Comparison of ENCODE assay signal across 8 cellular contexts in genomic region chr7:22083711-22084289, GRCh38.
DNase-seq lines count a peak whose midpoint lies in the region; ATAC-seq, FAIRE-seq and TF ChIP-seq lines count a peak whose summit lies in the region.

No MANE protein-coding gene starts in this region.

- 40% methylated on average over 10 of the region's 10 CpGs for WGBS in A549 (ENCODE audit: missing lambda C conversion rate)
- 18% methylated on average over 10 of the region's 10 CpGs for WGBS in HepG2 (ENCODE audit: low lambda C conversion rate)

- H3K27ac ChIP-seq in A549 (peak overlapping the region; percentile 52 to 77), HepG2 (ENCODE audit: extremely low read length, insufficient read depth, low read length) (no peak overlapping the region), tibial artery (peak overlapping the region; percentile 68 to 78)

- H3K4me3 ChIP-seq in A549 (peak overlapping the region; percentile 46), astrocyte of the spinal cord (ENCODE audit: low read depth, low read length) (peak overlapping the region; percentile 73), HepG2 (replicated peaks in 1 of 3; ENCODE audit: insufficient read depth in 1 of 3, low read depth in 2 of 3, low read length in 3 of 3) (peak overlapping the region; percentile 38 to 67 (median 51)), tibial artery (peak overlapping the region; percentile 55 to 75)

- peak overlapping the region; percentile 6; the same call in 1 of the 2 replicates for H3K9ac ChIP-seq in HepG2 (ENCODE audit: insufficient read depth, low read depth, low read length)

- TF ChIP-seq POLR2A in A549 (IDR thresholded peaks at IDR 0.05; ENCODE audit: low read length) = no peak
- no peak for TF ChIP-seq POLR2A in HepG2 (IDR thresholded peaks at IDR 0.05; ENCODE audit: insufficient read depth in 1 of 2, low read depth in 2 of 2, low read length in 2 of 2)

- peak overlapping the region; percentile 84 for H3K4me2 ChIP-seq in A549
- peak overlapping the region; percentile 83 for H3K4me2 ChIP-seq in HepG2 (ENCODE audit: low read depth, low read length)

- H3K27me3 ChIP-seq in HepG2 (ENCODE audit: control insufficient read depth in 1 of 2, insufficient read depth in 2 of 2, low read length in 2 of 2) = peaks cover 2 to 31% of the 10 kb centered on the region in 2 experiments; a peak in 4 of 5 replicates
- H3K27me3 ChIP-seq in tibial artery = peaks cover 0 to 6% of the 10 kb centered on the region in 2 donors

- H4K20me1 ChIP-seq in HepG2 (ENCODE audit: insufficient read depth, low read length) = no peaks in the 10 kb centered on the region

- H3K79me2 ChIP-seq in HepG2 (ENCODE audit: insufficient read depth, low read length) = no peaks in the 10 kb centered on the region

- POLR2A ChIA-PET in A549 (lab: Yijun Ruan, JAX) (interaction anchor here (1.0 to 1.2 kb wide), 2 partner anchors 139 to 828 kb away, joined by 3 to 4 read pairs; no protein-coding TSS in a partner anchor), HepG2 (lab: Yijun Ruan, JAX) (no interaction called here)

- DNase-seq in A549 (ENCODE audit: low read depth in 1 of 2, low spot score in 1 of 2) (no peak), astrocyte of the spinal cord (ENCODE audit: low read depth, low spot score) (peak; percentile 10), HepG2 (ENCODE audit: low spot score) (no peak), tibial artery (no peak), cortex of kidney (lab: John Stamatoyannopoulos, UW) (no peak), HPDE6-E6E7 (ENCODE audit: extremely low spot score) (no peak)

- BruUV-seq in HepG2 (replicated peaks; lab: Mats Ljungman, UMichigan) = no TSS peak

- CTCF ChIA-PET in A549 (lab: Yijun Ruan, JAX) (interaction anchor here (0.5 to 3.8 kb wide), 19 partner anchors 9 to 1246 kb away, joined by 3 to 31 read pairs (median 4); no protein-coding TSS in a partner anchor), HepG2 (lab: Yijun Ruan, JAX; ENCODE audit: low intra/inter-chr PET ratio, low total read pairs) (no interaction called here)

- TF ChIP-seq EP300 in A549 (IDR thresholded peaks at IDR 0.05) = no peak
- TF ChIP-seq EP300 in HepG2 (IDR thresholded peaks at IDR 0.05; ENCODE audit: low read depth in 2 of 2, low read length in 2 of 2) = no peak
- no peak for TF ChIP-seq EP300 in HepG2 (CRISPR knock-in tag; IDR thresholded peaks at IDR 0.05; ENCODE audit: borderline replicate concordance)

- peak overlapping the region; percentile 13 for H2AFZ ChIP-seq in HepG2 (ENCODE audit: low read length)

- no peak for TF ChIP-seq RAD21 in A549 (conservative IDR thresholded peaks at IDR 0.05 in 1 of 2, IDR thresholded peaks at IDR 0.05 in 1 of 2)
- TF ChIP-seq RAD21 in HepG2 (CRISPR knock-in tag; IDR thresholded peaks at IDR 0.05) = no peak

- H3K9me3 ChIP-seq in A549 (peaks cover 3% of the 10 kb centered on the region; the same call in 1 of the 3 replicates), HepG2 (ENCODE audit: low read length) (no peaks in the 10 kb centered on the region), tibial artery (no peaks in the 10 kb centered on the region)

- H3K4me1 ChIP-seq in A549 = no peaks in the 10 kb centered on the region
- H3K4me1 ChIP-seq in HepG2 (ENCODE audit: insufficient read depth, low read length) = peaks cover 19% of the 10 kb centered on the region
- peaks cover 0 to 10% (median 4%) of the 10 kb centered on the region in 4 donors for H3K4me1 ChIP-seq in tibial artery

- intact Hi-C loops in HepG2 (cut with micrococcal nuclease; ENCODE audit: unreplicated experiment) (no loop called here), tibial artery (cut with DNase I; ENCODE audit: low total_unique reads) (no loop called here)

- no peaks in the 10 kb centered on the region for H3K36me3 ChIP-seq in HepG2 (replicated peaks in 1 of 2; ENCODE audit: control insufficient read depth in 1 of 2, insufficient read depth in 2 of 2, low read length in 2 of 2)
- no peaks in the 10 kb centered on the region for H3K36me3 ChIP-seq in tibial artery

- ATAC-seq in A549 (no peak), HG02623 (IDR thresholded peaks at IDR 0.05; ENCODE audit: unreplicated experiment) (peak; percentile 0), HepG2 (no peak), HG03521 (IDR thresholded peaks at IDR 0.05; ENCODE audit: unreplicated experiment) (no peak)

- FAIRE-seq in A549 (lab: Jason Lieb, UNC) = no peak
- no peak for FAIRE-seq in HepG2 (lab: Jason Lieb, UNC)

- in situ Hi-C loops in astrocyte of the spinal cord (cut with HindIII; ENCODE audit: low sequenced_read_pairs) = no loop called here
- in situ Hi-C loops in HepG2 (cut with HindIII; ENCODE audit: extremely low pct_ligation_motif_present, low pct_unique_long_range_greater_than_20kb) = no loop called here

- no peak for TF ChIP-seq CTCF in A549 (IDR thresholded peaks at IDR 0.05)
- no peak for TF ChIP-seq CTCF in astrocyte of the spinal cord (IDR thresholded peaks at IDR 0.05; ENCODE audit: low read depth, low read length)
- no peak for TF ChIP-seq CTCF in HepG2 (CRISPR knock-in tag; IDR thresholded peaks at IDR 0.05)
- TF ChIP-seq CTCF in tibial artery (IDR thresholded peaks at IDR 0.05) = no peak

TF ChIP-seq in A549, 52 proteins besides CTCF, POLR2A, EP300 and RAD21 (continues in another document):
- TF ChIP-seq ELK1 (IDR thresholded peaks at IDR 0.05; ENCODE audit: low read depth, low read length) = no peak
- no peak for TF ChIP-seq E2F6 (IDR thresholded peaks at IDR 0.05; ENCODE audit: borderline replicate concordance, low read depth)
- TF ChIP-seq KDM5A (IDR thresholded peaks at IDR 0.05) = no peak
- no peak for TF ChIP-seq HOXB5 (CRISPR knock-in tag; IDR thresholded peaks at IDR 0.05)
- TF ChIP-seq HMGXB4 (CRISPR knock-in tag; IDR thresholded peaks at IDR 0.05; ENCODE audit: borderline replicate concordance) = no peak

TF ChIP-seq in HepG2, 621 proteins besides CTCF, POLR2A, EP300 and RAD21:
- TF ChIP-seq HIVEP1 (CRISPR knock-in tag; IDR thresholded peaks at IDR 0.05) (no peak), HBP1 (CRISPR knock-in tag; IDR thresholded peaks at IDR 0.05; ENCODE audit: low read depth) (0 out of 2 replicates have a peak, but pooled peaks have one; percentile 24)
